1 cellular context compared by ENCODE assay signal in the genomic region with DNA sequence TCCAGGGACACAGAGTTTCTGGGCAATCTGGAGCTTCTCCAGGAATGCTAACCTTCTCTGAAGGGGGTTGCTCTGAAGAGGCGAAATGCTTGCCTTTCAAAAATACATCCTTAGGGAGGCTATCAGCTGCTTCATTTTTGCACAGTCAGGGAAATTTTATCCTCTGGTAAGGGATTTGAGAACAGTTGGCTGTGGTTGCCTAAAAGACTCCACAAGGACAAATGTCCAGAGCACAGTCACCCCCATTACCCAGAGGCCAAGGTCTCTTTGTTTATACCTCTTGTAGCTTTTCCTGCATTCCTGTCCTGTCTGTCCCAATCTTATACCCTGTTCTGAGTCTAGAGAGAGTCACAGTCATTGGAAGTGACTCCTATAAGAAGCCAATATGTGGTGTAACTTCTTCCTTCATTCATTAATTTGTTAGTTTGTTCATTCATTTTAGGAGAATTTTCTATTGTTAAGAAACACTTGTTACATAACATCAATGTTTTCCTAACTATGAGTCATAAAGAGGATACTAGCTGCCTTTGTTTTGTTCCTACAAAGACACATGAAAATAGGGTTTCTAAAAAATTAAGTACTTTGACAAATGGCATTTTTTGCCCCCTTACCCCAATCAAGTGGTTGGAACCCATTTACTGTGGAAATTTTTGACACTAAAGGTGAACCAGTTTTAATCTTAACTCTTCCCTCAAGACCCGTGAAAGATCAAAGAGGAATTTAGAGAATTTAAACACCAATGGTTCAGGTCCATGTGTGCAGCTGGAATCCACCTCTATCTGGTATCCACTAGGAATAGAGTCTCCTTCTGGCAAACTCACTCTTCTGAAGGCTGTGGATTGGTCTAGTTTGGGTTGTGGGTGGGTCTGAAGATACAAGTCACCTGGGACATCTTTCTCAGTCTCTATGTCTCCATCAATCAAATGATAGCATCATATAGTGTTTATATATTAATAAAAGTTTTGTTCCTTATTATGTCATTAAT.
TF ChIP-seq lines count a peak whose summit lies in the region.

No MANE protein-coding gene starts in this region.

TF ChIP-seq in IMR-90, 13 proteins besides CTCF, POLR2A, EP300 and RAD21:
- TF ChIP-seq RFX5 (IDR thresholded peaks at IDR 0.05; ENCODE audit: low read depth, low read length): no peak
- no peak for TF ChIP-seq SMC3 (IDR thresholded peaks at IDR 0.05; ENCODE audit: low read depth, low read length)
- no peak for TF ChIP-seq MAZ (IDR thresholded peaks at IDR 0.05; ENCODE audit: borderline replicate concordance, low read depth, low read length)
- TF ChIP-seq MAFK (IDR thresholded peaks at IDR 0.05; ENCODE audit: low read depth, low read length): peak; percentile 91
- TF ChIP-seq USF2 (IDR thresholded peaks at IDR 0.05; ENCODE audit: low read depth, low read length): no peak
